15 cellular contexts compared by ENCODE assay signal in the genomic region with DNA sequence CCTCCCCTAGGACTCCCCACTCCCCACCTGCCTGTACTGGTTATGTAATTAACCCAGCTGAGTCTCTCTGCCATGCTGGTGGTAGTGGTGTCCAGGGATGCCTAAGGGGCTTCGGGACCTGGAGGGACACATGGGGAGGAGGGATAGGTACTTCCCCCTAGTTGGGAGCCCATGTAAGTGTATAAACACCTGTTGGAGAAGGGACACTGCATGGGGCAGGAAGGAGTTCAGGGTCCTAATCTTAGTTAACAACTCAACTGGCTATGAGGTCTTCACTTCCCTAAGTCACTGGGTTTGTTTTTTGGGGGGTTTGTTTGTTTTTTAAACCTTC. TPM values are rescaled to one million over a fixed set of nuclear protein-coding genes. Genes with fewer than 3 reads are reported as not detected.
DNase-seq lines count a peak whose midpoint lies in the region; ATAC-seq and TF ChIP-seq lines count a peak whose summit lies in the region.
"Had no signal": no experiment of that assay in that cellular context is flagged by ENCODE, and none has a peak within 500 bp of the region (broad histone marks: within the 10 kb centered on the region; RNA-seq: fewer than 3 reads in every experiment).

No MANE protein-coding gene starts in this region.

- H4K20me1 ChIP-seq in mammary epithelial cell (ENCODE audit: insufficient read depth, low read length): no peaks in the 10 kb centered on the region

- no peaks in the 10 kb centered on the region for H3K79me2 ChIP-seq in mammary epithelial cell (ENCODE audit: insufficient read depth, low read length)

- ATAC-seq in WTC11: no peak
- ATAC-seq in stimulated activated effector memory CD8-positive, alpha-beta T cell treated with anti-CD3 and anti-CD28 coated beads, Interleukin-12 subunit alpha, Interleukin-12 subunit beta, amount 100 ng/mL, for 72 hours: no peak

- intact Hi-C loops in MCF 10A (cut with micrococcal nuclease) (no loop called here), mammary epithelial cell (cut with micrococcal nuclease) (no loop called here), ascending aorta (cut with DNase I) (loop anchor here (5.0 kb wide), 2 partner anchors 35 to 50 kb away; no protein-coding TSS in a partner anchor)

- DNase-seq in MCF 10A (ENCODE audit: unreplicated experiment): no peak
- no peak for DNase-seq in mammary epithelial cell
- no peak for DNase-seq in WTC11 (ENCODE audit: low spot score)
- no peak for DNase-seq in stimulated activated effector memory CD8-positive, alpha-beta T cell treated with anti-CD3 and anti-CD28 coated beads, Interleukin-12 subunit alpha, Interleukin-12 subunit beta, amount 100 ng/mL, for 72 hours (ENCODE audit: low spot score in 2 of 2)
- no peak for DNase-seq in SHP77 (lab: John Stamatoyannopoulos, UW)
- no peak for DNase-seq in MV-4-11 (lab: John Stamatoyannopoulos, UW)
- DNase-seq in ascending aorta (ENCODE audit: low spot score in 2 of 2): no peak
- DNase-seq: activated effector memory CD4-positive, alpha-beta T cell treated with anti-CD3 and anti-CD28 coated beads, Interleukin-2, amount 50 U/mL, for 16 hours; foreskin melanocyte; left lung; NCI-H1436 treated with DMSO at 0.1 percent for 48 hours had no signal

- H3K4me2 ChIP-seq in mammary epithelial cell (ENCODE audit: insufficient read depth, low read depth, low read length): no peak overlapping the region

- POLR2A ChIA-PET in MCF 10A (lab: Yijun Ruan, JAX) (no interaction called here), WTC11 (lab: Charles Lee) (interaction anchor here (0.5 to 1.6 kb wide), 4 partner anchors 8 to 117 kb away, joined by 3 to 7 read pairs (median 4); a partner anchor contains a TSS)

- H3K27me3 Mint-ChIP-seq in MCF 10A (ENCODE audit: insufficient read depth, unreplicated experiment) (no peaks in the 10 kb centered on the region), WTC11 (ENCODE audit: low read depth) (peaks cover 16% of the 10 kb centered on the region)

- H3K36me3 Mint-ChIP-seq in MCF 10A (ENCODE audit: insufficient read depth, unreplicated experiment) (peaks cover 4% of the 10 kb centered on the region), WTC11 (no peaks in the 10 kb centered on the region)
- H3K36me3 Mint-ChIP-seq in stimulated activated effector memory CD8-positive, alpha-beta T cell treated with anti-CD3 and anti-CD28 coated beads, Interleukin-12 subunit alpha, Interleukin-12 subunit beta, amount 100 ng/mL, for 72 hours: peaks cover 11% of the 10 kb centered on the region

- CTCF ChIA-PET in MCF 10A (lab: Yijun Ruan, JAX) (interaction anchor here (0.5 to 7.8 kb wide), 5 partner anchors 16 to 419 kb away, joined by 3 to 57 read pairs (median 3); no protein-coding TSS in a partner anchor), mammary epithelial cell (lab: Charles Lee; ENCODE audit: low non-redundant PET) (no interaction called here), WTC11 (lab: Charles Lee) (interaction anchor here (1.9 to 8.1 kb wide), 5 partner anchors 9 to 139 kb away, joined by 5 to 85 read pairs (median 17); no protein-coding TSS in a partner anchor)

- H3K9me3 Mint-ChIP-seq in MCF 10A (ENCODE audit: unreplicated experiment) (no peaks in the 10 kb centered on the region), WTC11 (no peaks in the 10 kb centered on the region)
- no peaks in the 10 kb centered on the region for H3K9me3 Mint-ChIP-seq in stimulated activated effector memory CD8-positive, alpha-beta T cell treated with anti-CD3 and anti-CD28 coated beads, Interleukin-12 subunit alpha, Interleukin-12 subunit beta, amount 100 ng/mL, for 72 hours
- H3K9me3 Mint-ChIP-seq: dendritic cell treated with granulocyte-macrophage colony-stimulating factor and Interleukin-4, amounts not matched to agents 40 ng/mL and 50 ng/mL, for 4 days had no signal

- H3K27ac Mint-ChIP-seq in MCF 10A (ENCODE audit: low read depth, unreplicated experiment) (no peak overlapping the region), WTC11 (no peak overlapping the region)
- no peak overlapping the region for H3K27ac Mint-ChIP-seq in stimulated activated effector memory CD8-positive, alpha-beta T cell treated with anti-CD3 and anti-CD28 coated beads, Interleukin-12 subunit alpha, Interleukin-12 subunit beta, amount 100 ng/mL, for 72 hours
- H3K27ac Mint-ChIP-seq: dendritic cell treated with granulocyte-macrophage colony-stimulating factor and Interleukin-4, amounts not matched to agents 40 ng/mL and 50 ng/mL, for 4 days had no signal

- H3K27ac ChIP-seq in mammary epithelial cell (ENCODE audit: insufficient read depth, low read depth, low read length): no peak overlapping the region
- H3K27ac ChIP-seq in ascending aorta: no peak overlapping the region
- H3K27ac ChIP-seq: left lung, pancreas, SJCRH30 had no signal

- H3K36me3 ChIP-seq in mammary epithelial cell (ENCODE audit: insufficient read depth, low read length): no peaks in the 10 kb centered on the region
- H3K36me3 ChIP-seq in iPS-15b (ENCODE audit: control insufficient read depth, insufficient read depth, low read length): no peaks in the 10 kb centered on the region
- H3K36me3 ChIP-seq in ascending aorta: no peaks in the 10 kb centered on the region
- H3K36me3 ChIP-seq: pancreas, SJCRH30 had no signal

- in situ Hi-C loops in mammary epithelial cell (cut with MboI; ENCODE audit: low sequenced_read_pairs in 2 of 2): loop anchor here (25.0 kb wide), 1 partner anchor 570 kb away; no protein-coding TSS in a partner anchor

- BruUV-seq in MCF 10A (replicated peaks; lab: Mats Ljungman, UMichigan): no TSS peak
- BruUV-seq in mammary epithelial cell (replicated peaks; lab: Mats Ljungman, UMichigan): no TSS peak

- no peak overlapping the region for H3K4me3 ChIP-seq in mammary epithelial cell (replicated peaks in 1 of 3; ENCODE audit: insufficient read depth in 1 of 3, low read depth in 2 of 3, low read length in 3 of 3)
- peak overlapping the region; percentile 74 for H3K4me3 ChIP-seq in iPS-15b (ENCODE audit: low read depth, low read length)
- H3K4me3 ChIP-seq in ascending aorta: peak overlapping the region in 1 of 2 donors; percentile 81

- H2AFZ ChIP-seq in mammary epithelial cell (ENCODE audit: low read depth, low read length): no peak overlapping the region

- dilution Hi-C loops in mammary epithelial cell (cut with HindIII; ENCODE audit: low sequenced_read_pairs): loop anchor here (5.0 to 25.0 kb wide), 3 partner anchors 35 to 420 kb away; no protein-coding TSS in a partner anchor

- peaks cover 8% of the 10 kb centered on the region for H3K4me1 Mint-ChIP-seq in MCF 10A (ENCODE audit: insufficient read depth, unreplicated experiment)
- H3K4me1 Mint-ChIP-seq in WTC11: peaks cover 31% of the 10 kb centered on the region
- H3K4me1 Mint-ChIP-seq in stimulated activated effector memory CD8-positive, alpha-beta T cell treated with anti-CD3 and anti-CD28 coated beads, Interleukin-12 subunit alpha, Interleukin-12 subunit beta, amount 100 ng/mL, for 72 hours: peaks cover 22% of the 10 kb centered on the region

- H3K4me3 Mint-ChIP-seq in MCF 10A (ENCODE audit: unreplicated experiment) (peak overlapping the region; percentile 50), WTC11 (peak overlapping the region; percentile 85)
- peak overlapping the region; percentile 38 for H3K4me3 Mint-ChIP-seq in stimulated activated effector memory CD8-positive, alpha-beta T cell treated with anti-CD3 and anti-CD28 coated beads, Interleukin-12 subunit alpha, Interleukin-12 subunit beta, amount 100 ng/mL, for 72 hours
- H3K4me3 Mint-ChIP-seq: dendritic cell treated with granulocyte-macrophage colony-stimulating factor and Interleukin-4, amounts not matched to agents 40 ng/mL and 50 ng/mL, for 4 days had no signal

- TF ChIP-seq CTCF in MCF 10A (IDR thresholded peaks at IDR 0.05; ENCODE audit: unreplicated experiment) (no peak), mammary epithelial cell (conservative IDR thresholded peaks at IDR 0.05 in 1 of 2, IDR thresholded peaks at IDR 0.05 in 1 of 2; ENCODE audit: extremely low read depth in 1 of 2, insufficient read depth in 1 of 2, low read depth in 1 of 2, low read length in 2 of 2) (no peak), WTC11 (IDR thresholded peaks at IDR 0.05) (no peak), ascending aorta (IDR thresholded peaks at IDR 0.05) (no peak)

- H3K27me3 ChIP-seq in mammary epithelial cell (ENCODE audit: insufficient read depth, low read length): no peaks in the 10 kb centered on the region
- H3K27me3 ChIP-seq in iPS-15b (ENCODE audit: control insufficient read depth, insufficient read depth, low read length): peaks cover 28% of the 10 kb centered on the region
- no peaks in the 10 kb centered on the region for H3K27me3 ChIP-seq in ascending aorta
- H3K27me3 ChIP-seq: pancreas, SJCRH30 had no signal

- no peaks in the 10 kb centered on the region for H3K4me1 ChIP-seq in mammary epithelial cell (ENCODE audit: insufficient read depth, low read length)
- H3K4me1 ChIP-seq in iPS-15b (ENCODE audit: control insufficient read depth, insufficient read depth, low read length): peaks cover 20% of the 10 kb centered on the region
- peaks cover 0 to 11% of the 10 kb centered on the region in 2 donors for H3K4me1 ChIP-seq in ascending aorta

- H3K9ac ChIP-seq in mammary epithelial cell (ENCODE audit: insufficient read depth, low read length) (no peak overlapping the region), iPS-15b (ENCODE audit: low read depth, low read length) (no peak overlapping the region)

- WGBS in mammary epithelial cell (ENCODE audit: low coverage, missing lambda C conversion rate): 100% methylated on average over 1 of the region's 1 CpG

- H3K9me3 ChIP-seq in mammary epithelial cell (replicated peaks; ENCODE audit: insufficient read depth, low read length): no peaks in the 10 kb centered on the region
- H3K9me3 ChIP-seq in iPS-15b (ENCODE audit: control insufficient read depth, insufficient read depth, low read length): no peaks in the 10 kb centered on the region
- H3K9me3 ChIP-seq in ascending aorta: no peaks in the 10 kb centered on the region
- H3K9me3 ChIP-seq: left lung, pancreas, SJCRH30 had no signal

TF ChIP-seq in WTC11, 78 proteins besides CTCF, POLR2A, EP300 and RAD21 (continues in another document):
- TF ChIP-seq OVOL2 (CRISPR knock-in tag; IDR thresholded peaks at IDR 0.05; ENCODE audit: borderline replicate concordance): no peak
- TF ChIP-seq GRHL2 (CRISPR knock-in tag; IDR thresholded peaks at IDR 0.05; ENCODE audit: insufficient replicate concordance, severe bottlenecking): no peak

RNA-seq across cellular contexts. Expression of a gene that starts 1.3 kb away (rescaled TPM):
- total RNA-seq in MCF 10A (2022): 0.09 and 0.10 TPM in 2 replicates
- under 1 TPM; 0.19 to 0.67 TPM for total RNA-seq in mammary epithelial cell
- 0.07 TPM for polyA plus RNA-seq in mammary epithelial cell
- not detected for polyA minus RNA-seq in mammary epithelial cell
- total RNA-seq in WTC11 (2021): 17.4 to 25.4 TPM (median 25.3 TPM) in 3 replicates
- 9.9 TPM for total RNA-seq in ascending aorta

RNA-seq across cellular contexts. Expression of a gene that starts 20.3 kb away (rescaled TPM):
- total RNA-seq in MCF 10A (2022) (0.23 and 0.39 TPM in 2 replicates), mammary epithelial cell (under 1 TPM in 1 of 2 donors, not detected in 1; 0.24 TPM), WTC11 (2021) (0.07 to 0.30 TPM (median 0.15 TPM) in 3 replicates), ascending aorta (not detected)
- polyA plus RNA-seq in mammary epithelial cell: 0.07 TPM
- polyA minus RNA-seq in mammary epithelial cell: 0.31 TPM
- total RNA-seq: SJCRH30 had no signal

RNA-seq across cellular contexts. Expression of a gene that starts 27.9 kb away (rescaled TPM):
- total RNA-seq in MCF 10A (2022) (not detected in 2 replicates), mammary epithelial cell (not detected), WTC11 (2021) (0.30 to 0.89 TPM (median 0.35 TPM) in 3 replicates), ascending aorta (not detected)
- polyA plus RNA-seq in mammary epithelial cell: not detected
- not detected for polyA minus RNA-seq in mammary epithelial cell
- total RNA-seq: left lung, SJCRH30 had no signal
